Comparison of ENCODE assay signal across 20 cellular contexts in genomic region chr5:916441-917293, GRCh38.
"Had no signal": no experiment of that assay in that cellular context is flagged by ENCODE, and none has a peak within 500 bp of the region (broad histone marks: within the 10 kb centered on the region; RNA-seq: fewer than 3 reads in every experiment).

No MANE protein-coding gene starts in this region.

- H3K36me3 ChIP-seq: suprapubic skin, upper lobe of right lung had no signal

- H3K36me3 Mint-ChIP-seq: brain; natural killer cell treated with Interleukin-12 subunit alpha and Interleukin-12 subunit beta and Interleukin-15 and Interleukin-18, amount 100 ng/mL, for 72 hours had no signal

- H3K9me3 Mint-ChIP-seq: activated naive CD8-positive, alpha-beta T cell treated with anti-CD3 and anti-CD28 coated beads, Interleukin-2, amount 10 ng/mL, durations not matched to agents 7 days and 5 days; activated T-helper 1 cell treated with anti-CD3 and anti-CD28 coated beads, Interleukin-12 subunit alpha, Interleukin-12 subunit beta, Interleukin-2, Interleukin-4 antibody, amounts not matched to agents 30 ng/mL and 10 ng/mL and 1 ng/mL, durations not matched to agents 14 hours and 24 hours and 36 hours; natural killer cell treated with Interleukin-12 subunit alpha and Interleukin-12 subunit beta and Interleukin-15 and Interleukin-18, amount 100 ng/mL, for 72 hours; stimulated activated naive CD8-positive, alpha-beta T cell treated with anti-CD3 and anti-CD28 coated beads, Interleukin-15, amount 100 ng/mL, for 72 hours had no signal

- H3K4me1 ChIP-seq: upper lobe of right lung had no signal

- H3K9me3 ChIP-seq: suprapubic skin, upper lobe of right lung had no signal

- H3K27ac Mint-ChIP-seq: activated CD4-positive, alpha-beta memory T cell treated with anti-CD3 and anti-CD28 coated beads for 36 hours; activated naive CD8-positive, alpha-beta T cell treated with anti-CD3 and anti-CD28 coated beads, Interleukin-2, amount 10 ng/mL, durations not matched to agents 7 days and 5 days; activated T-helper 1 cell treated with anti-CD3 and anti-CD28 coated beads, Interleukin-12 subunit alpha, Interleukin-12 subunit beta, Interleukin-2, Interleukin-4 antibody, amounts not matched to agents 30 ng/mL and 10 ng/mL and 1 ng/mL, durations not matched to agents 14 hours and 24 hours and 36 hours; mesothelial cell of epicardium; natural killer cell treated with Interleukin-12 subunit alpha and Interleukin-12 subunit beta and Interleukin-15 and Interleukin-18, amount 100 ng/mL, for 72 hours; progenitor cell of endocrine pancreas; stimulated activated naive CD8-positive, alpha-beta T cell treated with anti-CD3 and anti-CD28 coated beads, Interleukin-15, amount 100 ng/mL, for 72 hours had no signal

- H3K4me3 ChIP-seq: lung, suprapubic skin, upper lobe of right lung had no signal

- H3K27me3 ChIP-seq: foreskin keratinocyte, suprapubic skin, upper lobe of right lung had no signal

- DNase-seq: activated CD4-positive, alpha-beta memory T cell treated with anti-CD3 and anti-CD28 coated beads for 36 hours; activated CD4-positive, alpha-beta T cell treated with anti-CD3 and anti-CD28 coated beads for 4 hours; activated naive CD4-positive, alpha-beta T cell treated with Interleukin-2 at 50 U/mL for 16 hours; activated naive CD8-positive, alpha-beta T cell treated with anti-CD3 and anti-CD28 coated beads, Interleukin-2, amount 10 ng/mL, durations not matched to agents 7 days and 5 days; activated T-cell treated with anti-CD3 and anti-CD28 coated beads for 4 hours; amygdala; caudate nucleus; foreskin keratinocyte; hippocampal formation; left cardiac atrium; stimulated activated naive CD8-positive, alpha-beta T cell treated with anti-CD3 and anti-CD28 coated beads, Interleukin-15, amount 100 ng/mL, for 72 hours; upper lobe of right lung had no signal

- H3K4me3 Mint-ChIP-seq: activated CD4-positive, alpha-beta memory T cell treated with anti-CD3 and anti-CD28 coated beads for 36 hours; activated naive CD8-positive, alpha-beta T cell treated with anti-CD3 and anti-CD28 coated beads, Interleukin-2, amount 10 ng/mL, durations not matched to agents 7 days and 5 days; activated T-helper 1 cell treated with anti-CD3 and anti-CD28 coated beads, Interleukin-12 subunit alpha, Interleukin-12 subunit beta, Interleukin-2, Interleukin-4 antibody, amounts not matched to agents 30 ng/mL and 10 ng/mL and 1 ng/mL, durations not matched to agents 14 hours and 24 hours and 36 hours; brain; mesothelial cell of epicardium; natural killer cell treated with Interleukin-12 subunit alpha and Interleukin-12 subunit beta and Interleukin-15 and Interleukin-18, amount 100 ng/mL, for 72 hours; stimulated activated naive CD8-positive, alpha-beta T cell treated with anti-CD3 and anti-CD28 coated beads, Interleukin-15, amount 100 ng/mL, for 72 hours had no signal

- H3K27ac ChIP-seq: epithelial cell of prostate, foreskin keratinocyte, suprapubic skin, upper lobe of right lung had no signal

- H3K4me1 Mint-ChIP-seq: activated naive CD8-positive, alpha-beta T cell treated with anti-CD3 and anti-CD28 coated beads, Interleukin-2, amount 10 ng/mL, durations not matched to agents 7 days and 5 days; stimulated activated naive CD8-positive, alpha-beta T cell treated with anti-CD3 and anti-CD28 coated beads, Interleukin-15, amount 100 ng/mL, for 72 hours had no signal

- H3K27me3 Mint-ChIP-seq: activated CD4-positive, alpha-beta memory T cell treated with anti-CD3 and anti-CD28 coated beads for 36 hours; activated naive CD8-positive, alpha-beta T cell treated with anti-CD3 and anti-CD28 coated beads, Interleukin-2, amount 10 ng/mL, durations not matched to agents 7 days and 5 days; brain; natural killer cell treated with Interleukin-12 subunit alpha and Interleukin-12 subunit beta and Interleukin-15 and Interleukin-18, amount 100 ng/mL, for 72 hours; progenitor cell of endocrine pancreas; stimulated activated naive CD8-positive, alpha-beta T cell treated with anti-CD3 and anti-CD28 coated beads, Interleukin-15, amount 100 ng/mL, for 72 hours had no signal
